ENCODE assay signal across 8 cellular contexts in genomic region chr1:94335950-94336349, GRCh38.
DNase-seq lines count a peak whose midpoint lies in the region; ATAC-seq, FAIRE-seq and TF ChIP-seq lines count a peak whose summit lies in the region.

No MANE protein-coding gene starts in this region.

- H3K4me2 ChIP-seq in keratinocyte (ENCODE audit: control insufficient read depth, extremely low read depth, insufficient read depth, low read depth, low read length), result no peak overlapping the region

- no peaks in the 10 kb centered on the region for H3K36me3 Mint-ChIP-seq in activated naive CD4-positive, alpha-beta T cell treated with anti-CD3 and anti-CD28 coated beads, Interleukin-2, amount 10 ng/mL, durations not matched to agents 7 days and 5 days
- H3K36me3 Mint-ChIP-seq in CD4-positive, alpha-beta T cell (ENCODE audit: low read depth), result no peaks in the 10 kb centered on the region

- POLR2A ChIA-PET in CD4-positive, alpha-beta T cell (lab: Charles Lee), result no interaction called here

- H3K9me3 ChIP-seq in NT2/D1 (ENCODE audit: insufficient read depth, low read length) (no peaks in the 10 kb centered on the region), keratinocyte (ENCODE audit: control insufficient read depth, low read depth, low read length) (no peaks in the 10 kb centered on the region)
- H3K9me3 ChIP-seq in CD4-positive, alpha-beta T cell (ENCODE audit: control insufficient read depth, low read length), result no peaks in the 10 kb centered on the region

- H3K27me3 Mint-ChIP-seq in activated naive CD4-positive, alpha-beta T cell treated with anti-CD3 and anti-CD28 coated beads, Interleukin-2, amount 10 ng/mL, durations not matched to agents 7 days and 5 days, result peaks cover 47% of the 10 kb centered on the region
- H3K27me3 Mint-ChIP-seq in CD4-positive, alpha-beta T cell, result peaks cover 4% of the 10 kb centered on the region

- peak overlapping the region; percentile 25 for H3K27ac Mint-ChIP-seq in activated naive CD4-positive, alpha-beta T cell treated with anti-CD3 and anti-CD28 coated beads, Interleukin-2, amount 10 ng/mL, durations not matched to agents 7 days and 5 days
- no peak overlapping the region for H3K27ac Mint-ChIP-seq in CD4-positive, alpha-beta T cell

- peak; percentile 96 for FAIRE-seq in keratinocyte (lab: Jason Lieb, UNC)

- H3K9me3 Mint-ChIP-seq in activated naive CD4-positive, alpha-beta T cell treated with anti-CD3 and anti-CD28 coated beads, Interleukin-2, amount 10 ng/mL, durations not matched to agents 7 days and 5 days, result no peaks in the 10 kb centered on the region
- no peaks in the 10 kb centered on the region for H3K9me3 Mint-ChIP-seq in CD4-positive, alpha-beta T cell

- H2AFZ ChIP-seq in keratinocyte (ENCODE audit: control insufficient read depth, low read length), result no peak overlapping the region

- no peaks in the 10 kb centered on the region for H3K36me3 ChIP-seq in NT2/D1 (ENCODE audit: insufficient read depth, insufficient read length, low read length)
- H3K36me3 ChIP-seq in keratinocyte (ENCODE audit: control insufficient read depth in 2 of 2, extremely low read depth in 1 of 2, insufficient read depth in 2 of 2, low read length in 2 of 2), result no peaks in the 10 kb centered on the region

- H3K4me3 ChIP-seq in NT2/D1 (ENCODE audit: insufficient read length, low read depth) (no peak overlapping the region), cardiac fibroblast (replicated peaks in 1 of 2; ENCODE audit: low read depth in 2 of 2, low read length in 2 of 2) (no peak overlapping the region), keratinocyte (ENCODE audit: control insufficient read depth in 2 of 3, extremely low read depth in 1 of 3, insufficient read depth in 2 of 3, low read depth in 1 of 3, low read length in 3 of 3) (no peak overlapping the region)

- peak; percentile 43 for DNase-seq in activated naive CD4-positive, alpha-beta T cell treated with anti-CD3 and anti-CD28 coated beads, Interleukin-2, amount 10 ng/mL, durations not matched to agents 7 days and 5 days
- DNase-seq in activated naive CD4-positive, alpha-beta T cell (lab: John Stamatoyannopoulos, UW), result no peak
- DNase-seq in HT-29 (ENCODE audit: low spot score) (peak; percentile 91), NT2/D1 (ENCODE audit: low read depth, low spot score) (peak; percentile 85), cardiac fibroblast (ENCODE audit: low read depth in 2 of 2) (peak; percentile 96 to 97), keratinocyte (ENCODE audit: low read depth, low spot score) (peak; percentile 84), superior temporal gyrus (ENCODE audit: extremely low spot score) (peak; percentile 96)
- no peak for DNase-seq in CD4-positive, alpha-beta T cell

- CTCF ChIA-PET in activated naive CD4-positive, alpha-beta T cell treated with anti-CD3 and anti-CD28 coated beads, Interleukin-2, amount 10 ng/mL, durations not matched to agents 7 days and 5 days (lab: Charles Lee), result interaction anchor here (1.0 to 5.9 kb wide), 15 partner anchors 9 to 363 kb away, joined by 3 to 64 read pairs (median 4); no protein-coding TSS in a partner anchor
- CTCF ChIA-PET in CD4-positive, alpha-beta T cell (lab: Charles Lee), result no interaction called here

- intact Hi-C loops in CD4-positive, alpha-beta T cell (cut with DNase I, micrococcal nuclease), result loop anchor here in 1 of 2 experiments (10.0 kb wide), 1 partner anchor 281 kb away; no protein-coding TSS in a partner anchor

- H3K79me2 ChIP-seq in keratinocyte (ENCODE audit: control insufficient read depth, insufficient read depth, low read length), result no peaks in the 10 kb centered on the region

- TF ChIP-seq CTCF in cardiac fibroblast (IDR thresholded peaks at IDR 0.05; ENCODE audit: low read depth, low read length) (peak; percentile 73), keratinocyte (optimal IDR thresholded peaks at IDR 0.05 in 1 of 3, IDR thresholded peaks at IDR 0.05 in 1 of 3, conservative IDR thresholded peaks at IDR 0.05 in 1 of 3; ENCODE audit: extremely low read depth in 1 of 3, insufficient read depth in 2 of 3, low read length in 3 of 3) (peak; percentile 70 to 96 (median 77))
- no peak for TF ChIP-seq CTCF in CD4-positive, alpha-beta T cell (IDR thresholded peaks at IDR 0.05)

- dilution Hi-C loops in keratinocyte (cut with MboI; ENCODE audit: extremely low pct_ligation_motif_present, low sequenced_read_pairs), result no loop called here

- H3K4me1 ChIP-seq in NT2/D1 (ENCODE audit: insufficient read depth, insufficient read length) (no peaks in the 10 kb centered on the region), keratinocyte (ENCODE audit: control insufficient read depth, extremely low read depth, insufficient read depth, low read length) (peaks cover 3% of the 10 kb centered on the region)

- no peak overlapping the region for H3K4me3 Mint-ChIP-seq in activated naive CD4-positive, alpha-beta T cell treated with anti-CD3 and anti-CD28 coated beads, Interleukin-2, amount 10 ng/mL, durations not matched to agents 7 days and 5 days
- no peak overlapping the region for H3K4me3 Mint-ChIP-seq in CD4-positive, alpha-beta T cell

- no peak overlapping the region for H3K27ac ChIP-seq in keratinocyte (ENCODE audit: control insufficient read depth, insufficient read depth, low read length)
- no peak overlapping the region for H3K27ac ChIP-seq in CD4-positive, alpha-beta T cell (ENCODE audit: low read depth, low read length)

- no peaks in the 10 kb centered on the region for H3K4me1 Mint-ChIP-seq in activated naive CD4-positive, alpha-beta T cell treated with anti-CD3 and anti-CD28 coated beads, Interleukin-2, amount 10 ng/mL, durations not matched to agents 7 days and 5 days
- H3K4me1 Mint-ChIP-seq in CD4-positive, alpha-beta T cell (ENCODE audit: low read depth), result no peaks in the 10 kb centered on the region

- H3K9ac ChIP-seq in NT2/D1 (ENCODE audit: insufficient read length, low read depth) (no peak overlapping the region), keratinocyte (ENCODE audit: control insufficient read depth, extremely low read depth, insufficient read depth, low read length) (no peak overlapping the region)

- no peaks in the 10 kb centered on the region for H3K9me1 ChIP-seq in keratinocyte (ENCODE audit: control insufficient read depth, extremely low read depth, insufficient read depth, low read length)

- no peaks in the 10 kb centered on the region for H4K20me1 ChIP-seq in keratinocyte (ENCODE audit: control insufficient read depth, extremely low read depth, insufficient read depth, low read length)

- no peak for ATAC-seq in CD4-positive, alpha-beta T cell (ENCODE audit: poor library complexity)

- no peaks in the 10 kb centered on the region for H3K27me3 ChIP-seq in NT2/D1 (ENCODE audit: insufficient read depth, insufficient read length)
- H3K27me3 ChIP-seq in keratinocyte (ENCODE audit: control insufficient read depth, extremely low read depth, insufficient read depth, low read length), result no peaks in the 10 kb centered on the region
- H3K27me3 ChIP-seq in CD4-positive, alpha-beta T cell (ENCODE audit: control insufficient read depth, insufficient read depth, low read length), result no peaks in the 10 kb centered on the region

Comparison
In these comparisons a context has a peak if more than half of its experiments do, and no peak if none do; other contexts are left out.
1. DNase-seq: peak in activated naive CD4-positive, alpha-beta T cell treated with anti-CD3 and anti-CD28 coated beads, Interleukin-2, amount 10 ng/mL, durations not matched to agents 7 days and 5 days (single experiment), HT-29 (single experiment), NT2/D1 (single experiment), cardiac fibroblast (2 of 2), keratinocyte (single experiment) and superior temporal gyrus (single experiment); none in activated naive CD4-positive, alpha-beta T cell (0 of 4) and CD4-positive, alpha-beta T cell (0 of 10).